ENCODE assay signal across 8 cellular contexts in the genomic region with DNA sequence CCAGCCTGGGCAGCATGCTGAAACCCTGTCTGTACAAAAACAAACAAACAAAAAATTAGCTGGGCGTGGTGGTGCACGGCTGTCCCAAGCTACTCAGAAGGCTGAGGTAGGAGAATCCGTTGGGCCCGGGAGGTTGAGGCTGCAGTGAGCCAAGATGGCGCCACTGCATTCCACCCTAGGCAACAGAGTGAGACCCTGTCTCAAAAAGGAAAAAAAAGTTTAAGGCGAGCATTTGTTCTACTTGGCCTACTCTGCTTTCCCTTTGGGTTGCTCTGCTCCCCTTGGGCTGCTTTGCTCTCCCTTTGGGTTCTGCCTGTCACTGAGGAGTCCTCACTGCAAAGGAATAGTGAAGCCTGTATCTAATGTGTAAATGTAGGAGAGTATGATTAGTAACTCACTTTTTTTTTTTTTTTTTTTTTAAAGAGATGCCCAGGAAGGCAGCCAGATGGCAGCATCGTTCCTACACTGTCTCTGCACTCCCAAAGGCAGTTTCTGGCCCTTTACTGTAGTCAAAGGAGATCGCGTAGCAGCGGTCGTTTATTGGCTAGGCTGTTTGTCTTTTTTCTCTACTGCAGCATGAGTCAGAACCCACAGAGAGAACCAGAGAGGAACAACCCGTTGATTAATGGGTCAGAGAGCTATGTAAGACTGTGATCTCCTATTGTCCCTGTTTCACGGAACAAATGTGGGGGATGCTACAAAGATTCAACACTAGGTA.
A peak's percentile ranks its signal among the peaks of the same experiment; 100 is the strongest.
DNase-seq lines count a peak whose midpoint lies in the region; ATAC-seq and TF ChIP-seq lines count a peak whose summit lies in the region.

No MANE protein-coding gene starts in this region.

- intact Hi-C loops in activated CD4-positive, alpha-beta T cell treated with anti-CD3 and anti-CD28 coated beads for 36 hours (cut with DNase I, micrococcal nuclease): loop anchor here (2.0 to 10.0 kb wide), 3 partner anchors 855 to 1589 kb away; a partner anchor contains a TSS
- intact Hi-C loops in right lobe of liver (cut with DNase I): no loop called here

- TF ChIP-seq POLR2A in right lobe of liver (IDR thresholded peaks at IDR 0.05): no peak

- peaks cover 7% of the 10 kb centered on the region for H3K27me3 Mint-ChIP-seq in activated CD4-positive, alpha-beta T cell treated with anti-CD3 and anti-CD28 coated beads for 36 hours

- peak; percentile 93 for DNase-seq in Ammon's horn (ENCODE audit: low spot score)
- peak; percentile 36 for DNase-seq in NCI-H345 treated with DMSO at 0.1 percent for 48 hours (lab: John Stamatoyannopoulos, UW; ENCODE audit: unreplicated experiment)
- DNase-seq in activated CD4-positive, alpha-beta T cell treated with anti-CD3 and anti-CD28 coated beads for 36 hours: peak; percentile 60
- DNase-seq in dermis microvascular lymphatic vessel endothelial cell (ENCODE audit: low read depth in 2 of 2): peak; percentile 43 to 88
- peak in 2 of 3 donors; percentile 35 to 46 for DNase-seq in right lobe of liver
- DNase-seq in stimulated activated CD8-positive, alpha-beta memory T cell treated with anti-CD3 and anti-CD28 coated beads, Interleukin-12 subunit alpha, Interleukin-12 subunit beta, amount 100 ng/mL, for 1 hour (ENCODE audit: low read depth): peak; percentile 14

- peaks cover 1% of the 10 kb centered on the region for H3K4me1 Mint-ChIP-seq in activated CD4-positive, alpha-beta T cell treated with anti-CD3 and anti-CD28 coated beads for 36 hours

- H3K27ac Mint-ChIP-seq in activated CD4-positive, alpha-beta T cell treated with anti-CD3 and anti-CD28 coated beads for 36 hours: no peak overlapping the region

- H3K4me1 ChIP-seq in right lobe of liver: no peaks in the 10 kb centered on the region

- no peaks in the 10 kb centered on the region for H3K9me3 Mint-ChIP-seq in activated CD4-positive, alpha-beta T cell treated with anti-CD3 and anti-CD28 coated beads for 36 hours (ENCODE audit: low read depth)

- H3K36me3 ChIP-seq in right lobe of liver: no peaks in the 10 kb centered on the region

- TF ChIP-seq CTCF in right lobe of liver (IDR thresholded peaks at IDR 0.05): peak; percentile 32 to 62 (median 54)

- no peak overlapping the region for H3K4me3 ChIP-seq in right lobe of liver

- no peaks in the 10 kb centered on the region for H3K9me3 ChIP-seq in right lobe of liver

- CTCF ChIA-PET in activated CD4-positive, alpha-beta T cell treated with anti-CD3 and anti-CD28 coated beads for 36 hours (lab: Charles Lee): interaction anchor here (0.7 to 4.3 kb wide), 7 partner anchors 9 to 1437 kb away, joined by 3 to 37 read pairs (median 4); no protein-coding TSS in a partner anchor

- H3K27ac ChIP-seq in right lobe of liver: no peak overlapping the region

- no peaks in the 10 kb centered on the region for H3K36me3 Mint-ChIP-seq in activated CD4-positive, alpha-beta T cell treated with anti-CD3 and anti-CD28 coated beads for 36 hours (ENCODE audit: low read depth)

- H3K27me3 ChIP-seq in right lobe of liver: no peaks in the 10 kb centered on the region

- POLR2A ChIA-PET in activated CD4-positive, alpha-beta T cell treated with anti-CD3 and anti-CD28 coated beads for 36 hours (lab: Charles Lee): no interaction called here

- WGBS in right lobe of liver (ENCODE audit: insufficient coverage, low coverage, low lambda C conversion rate, missing lambda C conversion rate): 15% methylated on average over 12 of the region's 13 CpGs

- ATAC-seq in GM18909 (IDR thresholded peaks at IDR 0.05; ENCODE audit: poor library complexity, unreplicated experiment) (peak; percentile 84), HG03354 (IDR thresholded peaks at IDR 0.05; ENCODE audit: poor library complexity, severe bottlenecking, unreplicated experiment) (peak; percentile 78), right lobe of liver (peak; percentile 81 to 95 (median 92))
- peak; percentile 88 for ATAC-seq in activated CD4-positive, alpha-beta T cell treated with anti-CD3 and anti-CD28 coated beads for 36 hours

- no peak overlapping the region for H3K4me3 Mint-ChIP-seq in activated CD4-positive, alpha-beta T cell treated with anti-CD3 and anti-CD28 coated beads for 36 hours

Comparison
In these comparisons a context has a peak if more than half of its experiments do, and no peak if none do; other contexts are left out.
1. DNase-seq: peak in every context shown above with its lines; median percentile 93 in Ammon's horn; 66 in dermis microvascular lymphatic vessel endothelial cell; 60 in activated CD4-positive, alpha-beta T cell treated with anti-CD3 and anti-CD28 coated beads for 36 hours; 40 in right lobe of liver; 36 in NCI-H345 treated with DMSO at 0.1 percent for 48 hours; 14 in stimulated activated CD8-positive, alpha-beta memory T cell treated with anti-CD3 and anti-CD28 coated beads, Interleukin-12 subunit alpha, Interleukin-12 subunit beta, amount 100 ng/mL, for 1 hour.
2. intact Hi-C loops: an anchor here in activated CD4-positive, alpha-beta T cell treated with anti-CD3 and anti-CD28 coated beads for 36 hours (2.0 to 10.0 kb wide); none called in right lobe of liver.